In genomic region chr16:88538366-88539060, GRCh38 we compare ENCODE assay signal across 27 cellular contexts. TPM values are rescaled to one million over a fixed set of nuclear protein-coding genes. Genes with fewer than 3 reads are reported as not detected.
A peak's percentile ranks its signal among the peaks of the same experiment; 100 is the strongest.
DNase-seq lines count a peak whose midpoint lies in the region; ATAC-seq and TF ChIP-seq lines count a peak whose summit lies in the region.
"Had no signal": no experiment of that assay in that cellular context is flagged by ENCODE, and none has a peak within 500 bp of the region (broad histone marks: within the 10 kb centered on the region; RNA-seq: fewer than 3 reads in every experiment).

No MANE protein-coding gene starts in this region.

- DNase-seq in activated naive CD4-positive, alpha-beta T cell treated with anti-CD3 and anti-CD28 coated beads, Interleukin-2, amount 50 U/mL, for 72 hours (ENCODE audit: low spot score in 2 of 2): no peak
- no peak for DNase-seq in activated naive CD4-positive, alpha-beta T cell treated with anti-CD3 and anti-CD28 coated beads, Interleukin-2, amount 50 U/mL, for 16 hours
- no peak for DNase-seq in central memory CD8-positive, alpha-beta T cell (ENCODE audit: low spot score in 2 of 2)
- peak; percentile 16 for DNase-seq in left kidney (ENCODE audit: low read depth, low spot score)
- DNase-seq in retina: peak; percentile 55
- DNase-seq in breast epithelium (ENCODE audit: low spot score in 2 of 2): no peak
- DNase-seq in stimulated activated CD4-positive, alpha-beta T cell treated with anti-CD3 and anti-CD28 coated beads, Interleukin-12 subunit alpha, Interleukin-12 subunit beta, amount 100 ng/mL, for 4 hours: no peak
- DNase-seq: activated B cell treated with CpG ODN at 0.5 μM for 24 hours; activated CD4-positive, alpha-beta T cell treated with anti-CD3 and anti-CD28 coated beads, Interleukin-2, amount 50 U/mL, for 1 hour; activated naive CD4-positive, alpha-beta T cell; activated T-cell treated with anti-CD3 and anti-CD28 coated beads, Interleukin-2, amount 50 U/mL, for 4 hours; brain microvascular endothelial cell; effector CD8-positive, alpha-beta T cell; EL; erythroblast; glutamatergic neuron; islet precursor cell; NCI-H1048; NCI-H748 treated with DMSO at 0.1 percent for 48 hours; occipital lobe; SJCRH30; T-cell; transverse colon had no signal

- no peak for TF ChIP-seq CTCF in breast epithelium (IDR thresholded peaks at IDR 0.05)

- TF ChIP-seq POLR2A in breast epithelium (IDR thresholded peaks at IDR 0.05): no peak

- peaks cover 4 to 14% of the 10 kb centered on the region in 2 donors for H3K36me3 Mint-ChIP-seq in activated naive CD4-positive, alpha-beta T cell treated with anti-CD3 and anti-CD28 coated beads, Interleukin-2, amount 50 U/mL, for 72 hours
- H3K36me3 Mint-ChIP-seq in central memory CD8-positive, alpha-beta T cell (ENCODE audit: insufficient read depth): peaks cover 15% of the 10 kb centered on the region

- peaks cover 32% of the 10 kb centered on the region for H3K4me1 Mint-ChIP-seq in central memory CD8-positive, alpha-beta T cell

- H3K27ac ChIP-seq in breast epithelium: no peak overlapping the region
- H3K27ac ChIP-seq: brain microvascular endothelial cell, SJCRH30, transverse colon had no signal

- peaks cover 3 to 4% of the 10 kb centered on the region in 2 donors for H3K9me3 Mint-ChIP-seq in activated naive CD4-positive, alpha-beta T cell treated with anti-CD3 and anti-CD28 coated beads, Interleukin-2, amount 50 U/mL, for 72 hours
- H3K9me3 Mint-ChIP-seq in central memory CD8-positive, alpha-beta T cell: peaks cover 4% of the 10 kb centered on the region

- H3K27me3 Mint-ChIP-seq in central memory CD8-positive, alpha-beta T cell: no peaks in the 10 kb centered on the region

- H3K4me1 ChIP-seq in breast epithelium: peaks cover 7 to 8% of the 10 kb centered on the region in 2 donors
- H3K4me1 ChIP-seq: HAP-1, SJCRH30 had no signal

- no peak for ATAC-seq in activated naive CD4-positive, alpha-beta T cell treated with anti-CD3 and anti-CD28 coated beads, Interleukin-2, amount 50 U/mL, for 72 hours
- no peak for ATAC-seq in central memory CD8-positive, alpha-beta T cell (replicated peaks; ENCODE audit: extremely low read depth, poor library complexity, severe bottlenecking)
- ATAC-seq in HG03521 (IDR thresholded peaks at IDR 0.05; ENCODE audit: unreplicated experiment): no peak
- ATAC-seq: activated T-cell treated with anti-CD3 and anti-CD28 coated beads, Interleukin-2, amount 50 U/mL, for 4 hours; stimulated activated memory B cell treated with anti-CD40 and anti-IgM and Interleukin-4, amounts not matched to agents 10 μg/mL and 1 μg/mL and 100 μg/mL, for 72 hours; T-cell had no signal

- no peak overlapping the region for H3K4me3 ChIP-seq in breast epithelium
- H3K4me3 ChIP-seq: HAP-1, SJCRH30, transverse colon had no signal

- no peak overlapping the region for H3K4me3 Mint-ChIP-seq in central memory CD8-positive, alpha-beta T cell
- H3K4me3 Mint-ChIP-seq: activated B cell treated with CpG ODN at 0.5 μM for 24 hours; activated T-cell treated with anti-CD3 and anti-CD28 coated beads, Interleukin-2, amount 50 U/mL, for 4 hours; mesothelial cell of epicardium; stimulated activated memory B cell treated with anti-CD40 and anti-IgM and Interleukin-4, amounts not matched to agents 10 μg/mL and 1 μg/mL and 100 μg/mL, for 72 hours had no signal

- peaks cover 9 to 13% of the 10 kb centered on the region in 2 donors for H3K9me3 ChIP-seq in breast epithelium

- peak overlapping the region; percentile 81 to 86 for H3K27ac Mint-ChIP-seq in activated naive CD4-positive, alpha-beta T cell treated with anti-CD3 and anti-CD28 coated beads, Interleukin-2, amount 50 U/mL, for 72 hours
- H3K27ac Mint-ChIP-seq in central memory CD8-positive, alpha-beta T cell (ENCODE audit: low read depth): peak overlapping the region; percentile 77
- H3K27ac Mint-ChIP-seq: activated B cell treated with CpG ODN at 0.5 μM for 24 hours; mesothelial cell of epicardium; stimulated activated memory B cell treated with anti-CD40 and anti-IgM and Interleukin-4, amounts not matched to agents 10 μg/mL and 1 μg/mL and 100 μg/mL, for 72 hours; T-cell had no signal

- H3K27me3 ChIP-seq in breast epithelium: peaks cover 5 to 35% of the 10 kb centered on the region in 2 donors
- H3K27me3 ChIP-seq: SJCRH30 had no signal

- H3K36me3 ChIP-seq in breast epithelium: no peaks in the 10 kb centered on the region
- H3K36me3 ChIP-seq: brain microvascular endothelial cell, HAP-1, SJCRH30, transverse colon had no signal

- intact Hi-C loops in breast epithelium (cut with DNase I; ENCODE audit: low total_unique reads): no loop called here

RNA-seq across cellular contexts. Expression of gene ZC3H18, which starts 31.7 kb away (rescaled TPM):
- 10 to 100 TPM; 70.3 to 71.9 TPM for total RNA-seq in activated naive CD4-positive, alpha-beta T cell treated with anti-CD3 and anti-CD28 coated beads, Interleukin-2, amount 50 U/mL, for 72 hours
- total RNA-seq in breast epithelium: 10 to 100 TPM; 12.5 to 14.9 (median 13.3) TPM

Comparison
In these comparisons a context has a peak if more than half of its experiments do, and no peak if none do; other contexts are left out.
1. DNase-seq: peak in left kidney (single experiment) and retina (single experiment); none in activated naive CD4-positive, alpha-beta T cell treated with anti-CD3 and anti-CD28 coated beads, Interleukin-2, amount 50 U/mL, for 72 hours (0 of 2), activated naive CD4-positive, alpha-beta T cell treated with anti-CD3 and anti-CD28 coated beads, Interleukin-2, amount 50 U/mL, for 16 hours (single experiment), central memory CD8-positive, alpha-beta T cell (0 of 2), breast epithelium (0 of 2) and stimulated activated CD4-positive, alpha-beta T cell treated with anti-CD3 and anti-CD28 coated beads, Interleukin-12 subunit alpha, Interleukin-12 subunit beta, amount 100 ng/mL, for 4 hours (single experiment).
2. RNA of gene ZC3H18, which starts 31.7 kb away (total RNA-seq): 70.3 to 71.9 TPM in activated naive CD4-positive, alpha-beta T cell treated with anti-CD3 and anti-CD28 coated beads, Interleukin-2, amount 50 U/mL, for 72 hours; 12.5 to 14.9 TPM in breast epithelium; every median in the first group is over 4 times any median in the second.